In genomic region chr2:30404354-30405265, GRCh38 we compare ENCODE assay signal across 1 cellular context.
TF ChIP-seq lines count a peak whose summit lies in the region.

No MANE protein-coding gene starts in this region.

TF ChIP-seq in HepG2, 621 proteins besides CTCF, POLR2A, EP300 and RAD21 (continued from another document):
- TF ChIP-seq, protein P1, sequence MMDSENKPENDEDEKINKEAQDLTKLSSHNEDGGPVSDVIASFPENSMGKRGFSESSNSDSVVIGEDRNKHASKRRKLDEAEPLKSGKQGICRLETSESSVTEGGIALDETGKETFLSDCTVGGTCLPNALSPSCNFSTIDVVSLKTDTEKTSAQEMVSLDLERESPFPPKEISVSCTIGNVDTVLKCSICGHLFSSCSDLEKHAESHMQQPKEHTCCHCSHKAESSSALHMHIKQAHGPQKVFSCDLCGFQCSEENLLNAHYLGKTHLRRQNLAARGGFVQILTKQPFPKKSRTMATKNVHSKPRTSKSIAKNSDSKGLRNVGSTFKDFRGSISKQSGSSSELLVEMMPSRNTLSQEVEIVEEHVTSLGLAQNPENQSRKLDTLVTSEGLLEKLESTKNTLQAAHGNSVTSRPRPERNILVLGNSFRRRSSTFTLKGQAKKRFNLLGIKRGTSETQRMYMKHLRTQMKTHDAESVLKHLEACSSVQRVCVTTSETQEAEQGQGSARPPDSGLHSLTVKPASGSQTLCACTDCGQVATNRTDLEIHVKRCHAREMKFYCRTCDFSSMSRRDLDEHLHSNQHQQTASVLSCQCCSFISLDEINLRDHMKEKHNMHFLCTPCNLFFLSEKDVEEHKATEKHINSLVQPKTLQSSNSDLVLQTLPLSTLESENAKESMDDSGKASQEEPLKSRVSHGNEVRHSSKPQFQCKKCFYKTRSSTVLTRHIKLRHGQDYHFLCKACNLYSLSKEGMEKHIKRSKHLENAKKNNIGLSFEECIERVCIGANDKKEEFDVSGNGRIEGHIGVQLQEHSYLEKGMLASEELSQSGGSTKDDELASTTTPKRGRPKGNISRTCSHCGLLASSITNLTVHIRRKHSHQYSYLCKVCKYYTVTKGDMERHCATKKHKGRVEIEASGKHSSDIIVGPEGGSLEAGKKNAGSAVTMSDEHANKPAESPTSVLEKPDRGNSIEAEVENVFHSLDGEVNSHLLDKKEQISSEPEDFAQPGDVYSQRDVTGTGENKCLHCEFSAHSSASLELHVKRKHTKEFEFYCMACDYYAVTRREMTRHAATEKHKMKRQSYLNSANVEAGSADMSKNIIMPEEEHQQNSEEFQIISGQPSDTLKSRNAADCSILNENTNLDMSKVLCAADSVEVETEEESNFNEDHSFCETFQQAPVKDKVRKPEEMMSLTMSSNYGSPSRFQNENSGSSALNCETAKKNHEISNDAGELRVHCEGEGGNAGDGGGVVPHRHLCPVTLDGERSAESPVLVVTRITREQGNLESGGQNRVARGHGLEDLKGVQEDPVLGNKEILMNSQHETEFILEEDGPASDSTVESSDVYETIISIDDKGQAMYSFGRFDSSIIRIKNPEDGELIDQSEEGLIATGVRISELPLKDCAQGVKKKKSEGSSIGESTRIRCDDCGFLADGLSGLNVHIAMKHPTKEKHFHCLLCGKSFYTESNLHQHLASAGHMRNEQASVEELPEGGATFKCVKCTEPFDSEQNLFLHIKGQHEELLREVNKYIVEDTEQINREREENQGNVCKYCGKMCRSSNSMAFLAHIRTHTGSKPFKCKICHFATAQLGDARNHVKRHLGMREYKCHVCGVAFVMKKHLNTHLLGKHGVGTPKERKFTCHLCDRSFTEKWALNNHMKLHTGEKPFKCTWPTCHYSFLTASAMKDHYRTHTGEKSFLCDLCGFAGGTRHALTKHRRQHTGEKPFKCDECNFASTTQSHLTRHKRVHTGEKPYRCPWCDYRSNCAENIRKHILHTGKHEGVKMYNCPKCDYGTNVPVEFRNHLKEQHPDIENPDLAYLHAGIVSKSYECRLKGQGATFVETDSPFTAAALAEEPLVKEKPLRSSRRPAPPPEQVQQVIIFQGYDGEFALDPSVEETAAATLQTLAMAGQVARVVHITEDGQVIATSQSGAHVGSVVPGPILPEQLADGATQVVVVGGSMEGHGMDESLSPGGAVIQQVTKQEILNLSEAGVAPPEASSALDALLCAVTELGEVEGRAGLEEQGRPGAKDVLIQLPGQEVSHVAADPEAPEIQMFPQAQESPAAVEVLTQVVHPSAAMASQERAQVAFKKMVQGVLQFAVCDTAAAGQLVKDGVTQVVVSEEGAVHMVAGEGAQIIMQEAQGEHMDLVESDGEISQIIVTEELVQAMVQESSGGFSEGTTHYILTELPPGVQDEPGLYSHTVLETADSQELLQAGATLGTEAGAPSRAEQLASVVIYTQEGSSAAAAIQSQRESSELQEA (CRISPR knock-in tag; IDR thresholded peaks at IDR 0.05; ENCODE audit: not compliant biosample characterization) = no peak
- TF ChIP-seq SALL1 (CRISPR knock-in tag; IDR thresholded peaks at IDR 0.05) (no peak), ZNF274 (CRISPR knock-in tag; IDR thresholded peaks at IDR 0.05) (no peak), ARID3A (IDR thresholded peaks at IDR 0.05; ENCODE audit: low read depth, low read length) (no peak)
